Comparison of ENCODE assay signal across 27 cellular contexts in genomic region chr5:43685271-43685950, GRCh38.
DNase-seq lines count a peak whose midpoint lies in the region; ATAC-seq and TF ChIP-seq lines count a peak whose summit lies in the region.
"Had no signal": no experiment of that assay in that cellular context is flagged by ENCODE, and none has a peak within 500 bp of the region (broad histone marks: within the 10 kb centered on the region; RNA-seq: fewer than 3 reads in every experiment).

No MANE protein-coding gene starts in this region.

- H3K9me3 ChIP-seq in left ventricle myocardium inferior (replicated peaks) (no peaks in the 10 kb centered on the region), transverse colon (no peaks in the 10 kb centered on the region)
- H3K9me3 ChIP-seq: gastroesophageal sphincter, right lobe of liver, stomach had no signal

- CTCF ChIA-PET in WTC11 (lab: Charles Lee) = no interaction called here

- H3K4me1 ChIP-seq in left ventricle myocardium inferior = peaks cover 50% of the 10 kb centered on the region
- H3K4me1 ChIP-seq in transverse colon = peaks cover 0 to 15% (median 2%) of the 10 kb centered on the region in 4 donors

- no peak for DNase-seq in left ventricle myocardium inferior
- DNase-seq in Right ventricle myocardium inferior (ENCODE audit: missing footprints) = no peak
- DNase-seq in astrocyte of the cerebellum (ENCODE audit: low read depth) = peak; percentile 49
- DNase-seq in fibroblast of villous mesenchyme (ENCODE audit: low read depth) = peak; percentile 55
- no peak for DNase-seq in transverse colon
- no peak for DNase-seq in NCI-H187 treated with DMSO at 0.1 percent for 48 hours (lab: John Stamatoyannopoulos, UW)
- no peak for DNase-seq in WTC11 (ENCODE audit: low spot score)
- no peak for DNase-seq in inferior parietal cortex (ENCODE audit: extremely low spot score)
- DNase-seq: 8988T; activated CD4-positive, alpha-beta T cell treated with anti-CD3 and anti-CD28 coated beads, Interleukin-2, amount 10 ng/mL, durations not matched to agents 7 days and 5 days; activated naive CD4-positive, alpha-beta T cell treated with anti-CD3 and anti-CD28 coated beads, Interleukin-2, amount 50 U/mL, for 16 hours; activated T-cell treated with anti-CD3 and anti-CD28 coated beads, Interleukin-2, amount 50 U/mL, for 48 hours; anterior cingulate cortex; CD8-positive, alpha-beta memory T cell; hypothalamus; Karpas-422; NCI-H187; NCI-H2227 treated with DMSO at 0.1 percent for 48 hours; right lobe of liver; stomach; T-helper 9 cell; WERI-Rb-1 had no signal

- no peaks in the 10 kb centered on the region for H3K4me1 Mint-ChIP-seq in WTC11
- H3K4me1 Mint-ChIP-seq: activated CD4-positive, alpha-beta T cell treated with anti-CD3 and anti-CD28 coated beads, Interleukin-2, amount 10 ng/mL, durations not matched to agents 7 days and 5 days; B cell; GM23338 had no signal

- intact Hi-C loops in left ventricle myocardium inferior (cut with micrococcal nuclease) (no loop called here), Right ventricle myocardium inferior (cut with DNase I) (no loop called here), transverse colon (cut with DNase I; ENCODE audit: low total_unique reads) (no loop called here)

- no peak overlapping the region for H3K27ac Mint-ChIP-seq in WTC11
- H3K27ac Mint-ChIP-seq: activated CD4-positive, alpha-beta T cell treated with anti-CD3 and anti-CD28 coated beads, Interleukin-2, amount 10 ng/mL, durations not matched to agents 7 days and 5 days; B cell; CD8-positive, alpha-beta memory T cell; GM23338 had no signal

- no peaks in the 10 kb centered on the region for H3K27me3 Mint-ChIP-seq in WTC11 (ENCODE audit: low read depth)
- H3K27me3 Mint-ChIP-seq: activated CD4-positive, alpha-beta T cell treated with anti-CD3 and anti-CD28 coated beads, Interleukin-2, amount 10 ng/mL, durations not matched to agents 7 days and 5 days; B cell; CD8-positive, alpha-beta memory T cell; central memory CD8-positive, alpha-beta T cell had no signal

- H3K4me3 ChIP-seq in left ventricle myocardium inferior (no peak overlapping the region), astrocyte of the cerebellum (ENCODE audit: low read depth, low read length) (no peak overlapping the region), fibroblast of villous mesenchyme (ENCODE audit: low read depth, low read length) (no peak overlapping the region), transverse colon (no peak overlapping the region)
- H3K4me3 ChIP-seq: gastroesophageal sphincter, GM23338, right lobe of liver, stomach had no signal

- TF ChIP-seq POLR2A in transverse colon (IDR thresholded peaks at IDR 0.05) = no peak

- no peaks in the 10 kb centered on the region for H3K27me3 ChIP-seq in left ventricle myocardium inferior (ENCODE audit: low read depth)
- no peaks in the 10 kb centered on the region for H3K27me3 ChIP-seq in transverse colon
- H3K27me3 ChIP-seq: gastroesophageal sphincter, right lobe of liver, stomach had no signal

- peaks cover 11% of the 10 kb centered on the region for H3K9me3 Mint-ChIP-seq in WTC11
- H3K9me3 Mint-ChIP-seq: CD8-positive, alpha-beta memory T cell; central memory CD8-positive, alpha-beta T cell; GM23338 had no signal

- H3K36me3 Mint-ChIP-seq in WTC11 = peaks cover 11% of the 10 kb centered on the region; the same call in 1 of the 2 replicates

- TF ChIP-seq CTCF in left ventricle myocardium inferior (IDR thresholded peaks at IDR 0.05; ENCODE audit: borderline replicate concordance) (no peak), astrocyte of the cerebellum (IDR thresholded peaks at IDR 0.05; ENCODE audit: low read depth, low read length, missing control alignments) (no peak), fibroblast of villous mesenchyme (IDR thresholded peaks at IDR 0.05; ENCODE audit: insufficient read depth, low read depth, low read length) (no peak), transverse colon (IDR thresholded peaks at IDR 0.05) (no peak), WTC11 (IDR thresholded peaks at IDR 0.05) (no peak)

- in situ Hi-C loops in astrocyte of the cerebellum (cut with HindIII; ENCODE audit: low sequenced_read_pairs) (no loop called here), transverse colon (cut with MboI; ENCODE audit: low pct_ligation_motif_present in 1 of 4, low pct_unique_long_range_greater_than_20kb in 1 of 4, low sequenced_read_pairs in 3 of 4) (no loop called here)

- POLR2A ChIA-PET in WTC11 (lab: Charles Lee) = no interaction called here

- H3K4me3 Mint-ChIP-seq in WTC11 = no peak overlapping the region
- H3K4me3 Mint-ChIP-seq: activated CD4-positive, alpha-beta T cell treated with anti-CD3 and anti-CD28 coated beads, Interleukin-2, amount 10 ng/mL, durations not matched to agents 7 days and 5 days; B cell; CD8-positive, alpha-beta memory T cell; central memory CD8-positive, alpha-beta T cell; GM23338; neural crest cell had no signal

- ATAC-seq in Right ventricle myocardium inferior (no peak), WTC11 (no peak)
- ATAC-seq: gastroesophageal sphincter, GM23338, right lobe of liver had no signal

- TF ChIP-seq EP300 in transverse colon (IDR thresholded peaks at IDR 0.05; ENCODE audit: low read depth) = no peak

- H3K36me3 ChIP-seq in left ventricle myocardium inferior (peaks cover 17% of the 10 kb centered on the region), transverse colon (peaks cover 0 to 13% (median 3%) of the 10 kb centered on the region in 4 donors)
- H3K36me3 ChIP-seq: WERI-Rb-1 had no signal

- H3K27ac ChIP-seq in left ventricle myocardium inferior (replicated peaks) = peak overlapping the region; percentile 58
- peak overlapping the region; percentile 3 to 37 (median 28) for H3K27ac ChIP-seq in transverse colon
- H3K27ac ChIP-seq: right lobe of liver, WERI-Rb-1 had no signal

TF ChIP-seq in WTC11, 78 proteins besides CTCF, POLR2A, EP300 and RAD21:
- TF ChIP-seq GRHL2 (CRISPR knock-in tag; IDR thresholded peaks at IDR 0.05; ENCODE audit: insufficient replicate concordance, severe bottlenecking) (no peak), RORB (CRISPR knock-in tag; IDR thresholded peaks at IDR 0.05) (no peak), JAZF1 (CRISPR knock-in tag; IDR thresholded peaks at IDR 0.05) (no peak), NFE2L1 (CRISPR knock-in tag; IDR thresholded peaks at IDR 0.05) (no peak), ZNF121 (CRISPR knock-in tag; IDR thresholded peaks at IDR 0.05) (no peak), NR2C2 (CRISPR knock-in tag; IDR thresholded peaks at IDR 0.05) (no peak), TP53 (CRISPR knock-in tag; IDR thresholded peaks at IDR 0.05) (no peak), TEAD4 (CRISPR knock-in tag; IDR thresholded peaks at IDR 0.05) (no peak), IRF1 (CRISPR knock-in tag; IDR thresholded peaks at IDR 0.05) (no peak), SMAD3 (CRISPR knock-in tag; IDR thresholded peaks at IDR 0.05; ENCODE audit: borderline replicate concordance) (no peak), EMX1 (CRISPR knock-in tag; IDR thresholded peaks at IDR 0.05) (no peak)

Comparison
In these comparisons a context has a peak if more than half of its experiments do, and no peak if none do; other contexts are left out.
1. DNase-seq: peak in astrocyte of the cerebellum (single experiment) and fibroblast of villous mesenchyme (single experiment); none in left ventricle myocardium inferior (single experiment), Right ventricle myocardium inferior (single experiment), transverse colon (single experiment), NCI-H187 treated with DMSO at 0.1 percent for 48 hours (single experiment), WTC11 (single experiment) and inferior parietal cortex (single experiment).